11 cellular contexts compared by ENCODE assay signal in genomic region chr16:12902511-12903324, GRCh38. TPM values are rescaled to one million over a fixed set of nuclear protein-coding genes. Genes with fewer than 3 reads are reported as not detected.
DNase-seq lines count a peak whose midpoint lies in the region; ATAC-seq and TF ChIP-seq lines count a peak whose summit lies in the region.
"Had no signal": no experiment of that assay in that cellular context is flagged by ENCODE, and none has a peak within 500 bp of the region (broad histone marks: within the 10 kb centered on the region; RNA-seq: fewer than 3 reads in every experiment).

No MANE protein-coding gene starts in this region.

- H3K27ac Mint-ChIP-seq in T-helper 17 cell, result no peak overlapping the region
- H3K27ac Mint-ChIP-seq: CD4-positive, alpha-beta T cell had no signal

- ATAC-seq in T-helper 17 cell, result no peak
- ATAC-seq in left colon, result no peak

- WGBS in smooth muscle cell (ENCODE audit: low lambda C conversion rate), result under 1% methylated on average over 40 of the region's 52 CpGs

- peak; percentile 17 for DNase-seq in activated T-cell treated with anti-CD3 and anti-CD28 coated beads, Interleukin-2, amount 50 U/mL, for 48 hours
- DNase-seq in activated T-cell treated with anti-CD3 and anti-CD28 coated beads for 4 hours, result no peak
- no peak for DNase-seq in T-helper 17 cell
- DNase-seq in smooth muscle cell (lab: John Stamatoyannopoulos, UW; ENCODE audit: unreplicated experiment), result no peak
- no peak for DNase-seq in SKM-1 treated with dmso at 0.1 percent for 144 hours (lab: John Stamatoyannopoulos, UW; ENCODE audit: unreplicated experiment)
- DNase-seq in left colon, result no peak
- DNase-seq in HT-29 (ENCODE audit: low spot score), result no peak
- DNase-seq: CD4-positive, alpha-beta T cell; stimulated activated naive CD4-positive, alpha-beta T cell had no signal

- H3K27me3 Mint-ChIP-seq in T-helper 17 cell, result peaks cover 64% of the 10 kb centered on the region

- peak overlapping the region; percentile 54 for H3K9ac ChIP-seq in iPS-15b (ENCODE audit: low read depth, low read length)
- no peak overlapping the region for H3K9ac ChIP-seq in smooth muscle cell (ENCODE audit: low read depth)

- no peaks in the 10 kb centered on the region for H4K20me1 ChIP-seq in smooth muscle cell (ENCODE audit: low read depth)

- no peaks in the 10 kb centered on the region for H3K36me3 ChIP-seq in iPS-15b (ENCODE audit: control insufficient read depth, insufficient read depth, low read length)
- H3K36me3 ChIP-seq in smooth muscle cell (ENCODE audit: low read depth), result no peaks in the 10 kb centered on the region

- no peak overlapping the region for H3K27ac ChIP-seq in smooth muscle cell (ENCODE audit: low read depth)

- H3K36me3 Mint-ChIP-seq in T-helper 17 cell (ENCODE audit: low read depth), result peaks cover 2% of the 10 kb centered on the region

- peak overlapping the region; percentile 15 for H3K4me3 Mint-ChIP-seq in T-helper 17 cell
- H3K4me3 Mint-ChIP-seq: CD4-positive, alpha-beta T cell had no signal

- intact Hi-C loops in left colon (cut with DNase I, micrococcal nuclease), result no loop called here

- no peaks in the 10 kb centered on the region for H3K9me3 ChIP-seq in T-helper 17 cell (ENCODE audit: control insufficient read depth, low read length, poor library complexity, severe bottlenecking)
- no peaks in the 10 kb centered on the region for H3K9me3 ChIP-seq in iPS-15b (ENCODE audit: control insufficient read depth, insufficient read depth, low read length)
- no peaks in the 10 kb centered on the region for H3K9me3 ChIP-seq in smooth muscle cell (replicated peaks; ENCODE audit: low read depth)

- no peaks in the 10 kb centered on the region for H3K79me2 ChIP-seq in smooth muscle cell (ENCODE audit: low read depth)

- H3K4me1 ChIP-seq in iPS-15b (ENCODE audit: control insufficient read depth, insufficient read depth, low read length), result peaks cover 13% of the 10 kb centered on the region
- peaks cover 9% of the 10 kb centered on the region for H3K4me1 ChIP-seq in smooth muscle cell (ENCODE audit: low read depth)

- H3F3A ChIP-seq in smooth muscle cell (ENCODE audit: low read depth), result no peaks in the 10 kb centered on the region

- H2AFZ ChIP-seq in smooth muscle cell (ENCODE audit: low read depth), result no peak overlapping the region

- H3K27me3 ChIP-seq in iPS-15b (ENCODE audit: control insufficient read depth, insufficient read depth, low read length), result peaks cover 34% of the 10 kb centered on the region
- peaks cover 93% of the 10 kb centered on the region for H3K27me3 ChIP-seq in smooth muscle cell (ENCODE audit: low read depth)

- peak overlapping the region; percentile 85 for H3K4me3 ChIP-seq in iPS-15b (ENCODE audit: low read depth, low read length)
- H3K4me3 ChIP-seq in smooth muscle cell, result peak overlapping the region; percentile 45

- H3K4me2 ChIP-seq in smooth muscle cell, result peak overlapping the region; percentile 88

- no peak for TF ChIP-seq CTCF in smooth muscle cell (IDR thresholded peaks at IDR 0.05; ENCODE audit: borderline replicate concordance, insufficient read depth, poor library complexity, severe bottlenecking)

- H3K4me1 Mint-ChIP-seq in T-helper 17 cell, result peaks cover 2% of the 10 kb centered on the region

RNA-seq across cellular contexts. Expression of gene SHISA9, which starts 1.3 kb away (rescaled TPM):
- not detected for total RNA-seq in T-helper 17 cell
- 0.04 and 0.09 TPM in 2 replicates for total RNA-seq in smooth muscle cell
- not detected in 2 replicates for polyA plus RNA-seq in smooth muscle cell
- total RNA-seq in left colon, result 1 to 10 TPM; 1.5 to 2.3 TPM
- total RNA-seq in HT-29 (2014; rRNA removed; shearing (Covaris generic)), result 0.03 and 0.08 TPM in 2 replicates
- total RNA-seq: CD4-positive, alpha-beta T cell; pulmonary artery endothelial cell had no signal

Comparison
In these comparisons a context has a peak if more than half of its experiments do, and no peak if none do; other contexts are left out.
1. DNase-seq: peak in activated T-cell treated with anti-CD3 and anti-CD28 coated beads, Interleukin-2, amount 50 U/mL, for 48 hours (2 of 2); none in activated T-cell treated with anti-CD3 and anti-CD28 coated beads for 4 hours (single experiment), T-helper 17 cell (0 of 3), smooth muscle cell (single experiment), SKM-1 treated with dmso at 0.1 percent for 144 hours (single experiment), left colon (0 of 2) and HT-29 (single experiment).